9 cellular contexts compared by ENCODE assay signal in the genomic region with DNA sequence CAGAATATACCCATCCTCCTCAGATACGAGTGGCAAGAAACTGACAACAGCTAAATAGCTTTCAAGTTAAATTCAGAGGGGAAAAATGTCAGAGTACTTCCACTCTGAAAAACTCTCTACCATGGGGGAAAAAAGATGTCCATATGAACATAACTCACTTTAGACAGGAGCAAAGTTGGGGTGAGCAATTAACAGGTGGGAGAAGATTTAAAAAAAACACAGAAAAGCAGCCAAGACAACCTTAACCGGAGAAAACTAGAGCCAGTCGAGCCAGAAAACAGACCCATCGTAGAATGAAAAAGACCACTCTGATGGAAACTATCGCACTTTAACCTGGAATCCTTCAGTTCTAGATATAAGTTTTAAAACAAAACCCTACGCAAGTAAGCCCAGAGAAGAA. TPM values are rescaled to one million over a fixed set of nuclear protein-coding genes. Genes with fewer than 3 reads are reported as not detected.
DNase-seq lines count a peak whose midpoint lies in the region; ATAC-seq and TF ChIP-seq lines count a peak whose summit lies in the region.
"Had no signal": no experiment of that assay in that cellular context is flagged by ENCODE, and none has a peak within 500 bp of the region (broad histone marks: within the 10 kb centered on the region; RNA-seq: fewer than 3 reads in every experiment).

No MANE protein-coding gene starts in this region.

- H3K27me3 Mint-ChIP-seq in activated naive CD4-positive, alpha-beta T cell treated with anti-CD3 and anti-CD28 coated beads, Interleukin-2, amount 10 ng/mL, durations not matched to agents 7 days and 5 days = no peaks in the 10 kb centered on the region

- no peak overlapping the region for H4K8ac ChIP-seq in mesenchymal stem cell (ENCODE audit: low read length)

- peak overlapping the region; percentile 88 for H3K4me3 Mint-ChIP-seq in activated naive CD4-positive, alpha-beta T cell treated with anti-CD3 and anti-CD28 coated beads, Interleukin-2, amount 10 ng/mL, durations not matched to agents 7 days and 5 days

- H2BK120ac ChIP-seq in mesenchymal stem cell (ENCODE audit: low read depth, low read length) = no peak overlapping the region

- H3K4me3 ChIP-seq in body of pancreas (peak overlapping the region; percentile 55 to 68), mesenchymal stem cell (ENCODE audit: insufficient read depth in 1 of 2, low read depth in 1 of 2, low read length in 2 of 2) (peak overlapping the region; percentile 88 to 90), upper lobe of right lung (peak overlapping the region; percentile 75)

- no peak overlapping the region for H2AK5ac ChIP-seq in mesenchymal stem cell (ENCODE audit: low read length, severe bottlenecking)

- H3K23ac ChIP-seq in mesenchymal stem cell (ENCODE audit: low read length in 2 of 2) = no peak overlapping the region

- H2AFZ ChIP-seq in mesenchymal stem cell (ENCODE audit: low read depth, low read length) = no peak overlapping the region

- no peak overlapping the region for H2BK15ac ChIP-seq in mesenchymal stem cell (ENCODE audit: low read depth, poor library complexity, severe bottlenecking)

- peak overlapping the region; percentile 93 for H3K27ac Mint-ChIP-seq in activated naive CD4-positive, alpha-beta T cell treated with anti-CD3 and anti-CD28 coated beads, Interleukin-2, amount 10 ng/mL, durations not matched to agents 7 days and 5 days

- H3K36me3 ChIP-seq in body of pancreas (replicated peaks in 1 of 2; ENCODE audit: insufficient read depth in 1 of 2, low read depth in 2 of 2) (peaks cover 0 to 7% of the 10 kb centered on the region in 2 donors), mesenchymal stem cell (ENCODE audit: control insufficient read depth in 1 of 2, insufficient read depth in 2 of 2, low read depth in 1 of 2, low read length in 2 of 2) (peaks cover 9 to 42% of the 10 kb centered on the region in 2 experiments), upper lobe of right lung (peaks cover 45% of the 10 kb centered on the region)

- CTCF ChIA-PET in activated naive CD4-positive, alpha-beta T cell treated with anti-CD3 and anti-CD28 coated beads, Interleukin-2, amount 10 ng/mL, durations not matched to agents 7 days and 5 days (lab: Charles Lee) = no interaction called here

- H3K4me1 Mint-ChIP-seq in activated naive CD4-positive, alpha-beta T cell treated with anti-CD3 and anti-CD28 coated beads, Interleukin-2, amount 10 ng/mL, durations not matched to agents 7 days and 5 days = peaks cover 30% of the 10 kb centered on the region

- peak overlapping the region; percentile 93 for H3K9ac ChIP-seq in mesenchymal stem cell (ENCODE audit: low read length)

- no peak overlapping the region for H3K14ac ChIP-seq in mesenchymal stem cell (ENCODE audit: low read length in 2 of 2)

- H2BK12ac ChIP-seq in mesenchymal stem cell (ENCODE audit: low read length in 2 of 2) = no peak overlapping the region

- WGBS in body of pancreas, 2 donors = 3 to 4% methylated on average over 6 of the region's 6 CpGs
- WGBS in mesenchymal stem cell = 10% methylated on average over 6 of the region's 6 CpGs

- TF ChIP-seq POLR2A in body of pancreas (IDR thresholded peaks at IDR 0.05) = no peak

- H2BK5ac ChIP-seq in mesenchymal stem cell (ENCODE audit: low read depth, low read length, poor library complexity, severe bottlenecking) = no peak overlapping the region

- H3K9me3 Mint-ChIP-seq in activated naive CD4-positive, alpha-beta T cell treated with anti-CD3 and anti-CD28 coated beads, Interleukin-2, amount 10 ng/mL, durations not matched to agents 7 days and 5 days = no peaks in the 10 kb centered on the region

- H3K27ac ChIP-seq in body of pancreas (peak overlapping the region in 3 of 4 donors; percentile 76 to 91 (median 87)), mesenchymal stem cell (ENCODE audit: low read length, poor library complexity, severe bottlenecking) (peak overlapping the region; percentile 38), upper lobe of right lung (peak overlapping the region; percentile 85)

- H3K9me3 ChIP-seq in body of pancreas = no peaks in the 10 kb centered on the region
- no peaks in the 10 kb centered on the region for H3K9me3 ChIP-seq in mesenchymal stem cell (ENCODE audit: control insufficient read depth, low read length)
- no peaks in the 10 kb centered on the region for H3K9me3 ChIP-seq in upper lobe of right lung

- TF ChIP-seq CTCF in body of pancreas (IDR thresholded peaks at IDR 0.05) (no peak), upper lobe of right lung (IDR thresholded peaks at IDR 0.05) (no peak)

- H3K18ac ChIP-seq in mesenchymal stem cell (ENCODE audit: low read depth in 1 of 2, low read length in 2 of 2) = no peak overlapping the region

- peak overlapping the region; percentile 80 for H3K4me2 ChIP-seq in mesenchymal stem cell (ENCODE audit: low read length, poor library complexity, severe bottlenecking)

- H3K79me1 ChIP-seq in mesenchymal stem cell (replicated peaks; ENCODE audit: low read length, poor library complexity, severe bottlenecking) = peaks cover 6% of the 10 kb centered on the region

- H3K27me3 ChIP-seq in body of pancreas = no peaks in the 10 kb centered on the region
- H3K27me3 ChIP-seq in mesenchymal stem cell (ENCODE audit: control insufficient read depth in 1 of 2, insufficient read depth in 1 of 2, low read length in 2 of 2) = no peaks in the 10 kb centered on the region
- no peaks in the 10 kb centered on the region for H3K27me3 ChIP-seq in upper lobe of right lung

- no peak overlapping the region for H4K91ac ChIP-seq in mesenchymal stem cell (ENCODE audit: low read length)

- ATAC-seq in body of pancreas (no peak), upper lobe of right lung (no peak), GM21526 (IDR thresholded peaks at IDR 0.05; ENCODE audit: low FRiP score, unreplicated experiment) (no peak), HG02938 (IDR thresholded peaks at IDR 0.05; ENCODE audit: unreplicated experiment) (no peak), HG02763 (IDR thresholded peaks at IDR 0.05; ENCODE audit: unreplicated experiment) (no peak)

- peaks cover 22% of the 10 kb centered on the region for H3K4me1 ChIP-seq in body of pancreas
- no peaks in the 10 kb centered on the region for H3K4me1 ChIP-seq in mesenchymal stem cell (ENCODE audit: control insufficient read depth, insufficient read depth, low read depth, low read length)
- peaks cover 14% of the 10 kb centered on the region for H3K4me1 ChIP-seq in upper lobe of right lung

- H3K4ac ChIP-seq in mesenchymal stem cell (ENCODE audit: low read depth in 1 of 2, low read length in 2 of 2) = no peak overlapping the region

- peaks cover 34% of the 10 kb centered on the region for H3K36me3 Mint-ChIP-seq in activated naive CD4-positive, alpha-beta T cell treated with anti-CD3 and anti-CD28 coated beads, Interleukin-2, amount 10 ng/mL, durations not matched to agents 7 days and 5 days

- intact Hi-C loops in body of pancreas (cut with DNase I) = no loop called here
- intact Hi-C loops in upper lobe of right lung (cut with DNase I) = no loop called here

- no peak for DNase-seq in activated naive CD4-positive, alpha-beta T cell treated with anti-CD3 and anti-CD28 coated beads, Interleukin-2, amount 10 ng/mL, durations not matched to agents 7 days and 5 days
- DNase-seq in activated naive CD4-positive, alpha-beta T cell (lab: John Stamatoyannopoulos, UW) = no peak
- no peak for DNase-seq in body of pancreas
- no peak for DNase-seq in mesenchymal stem cell
- no peak for DNase-seq in upper lobe of right lung
- DNase-seq: NCI-H1105 had no signal

RNA-seq across cellular contexts. Expression of gene TERF2, which starts 0.8 kb away (rescaled TPM):
- total RNA-seq in body of pancreas (10 to 100 TPM; 11.4 to 27.7 TPM), upper lobe of right lung (33.0 TPM)
- polyA plus RNA-seq in mesenchymal stem cell (2013, experiment 1 of 2) = 27.2 TPM
- polyA plus RNA-seq in mesenchymal stem cell (2013, experiment 2 of 2) = 28.4 TPM

RNA-seq across cellular contexts. Expression of gene TMED6, which starts 33.4 kb away (rescaled TPM):
- 10 to 100 TPM; 23.1 to 62.8 TPM for total RNA-seq in body of pancreas
- polyA plus RNA-seq in mesenchymal stem cell (2013, experiment 1 of 2) = 0.10 TPM
- polyA plus RNA-seq in mesenchymal stem cell (2013, experiment 2 of 2) = not detected
- 0.69 TPM for total RNA-seq in upper lobe of right lung

RNA-seq across cellular contexts. Expression of gene CYB5B, which starts 39.4 kb away (rescaled TPM):
- 10 to 100 TPM in 1 of 2 donors, 1 to 10 TPM in 1; 8.2 to 20.0 TPM for total RNA-seq in body of pancreas
- polyA plus RNA-seq in mesenchymal stem cell (2013, experiment 1 of 2) = 379 TPM
- polyA plus RNA-seq in mesenchymal stem cell (2013, experiment 2 of 2) = 384 TPM
- total RNA-seq in upper lobe of right lung = 88.4 TPM

RNA-seq across cellular contexts. Expression of gene NIP7, which starts 45.4 kb away (rescaled TPM):
- total RNA-seq in body of pancreas = 1 to 10 TPM; 3.3 to 8.8 TPM
- 23.7 TPM for polyA plus RNA-seq in mesenchymal stem cell (2013, experiment 1 of 2)
- 23.7 TPM for polyA plus RNA-seq in mesenchymal stem cell (2013, experiment 2 of 2)
- 20.8 TPM for total RNA-seq in upper lobe of right lung

RNA-seq across cellular contexts. Expression of gene COG8, which starts 45.6 kb away (rescaled TPM):
- total RNA-seq in body of pancreas (10 to 100 TPM; 39.4 to 46.8 TPM), upper lobe of right lung (32.3 TPM)
- 20.3 TPM for polyA plus RNA-seq in mesenchymal stem cell (2013, experiment 1 of 2)
- 20.9 TPM for polyA plus RNA-seq in mesenchymal stem cell (2013, experiment 2 of 2)

Comparison
In these comparisons a context has a peak if more than half of its experiments do, and no peak if none do; other contexts are left out.
1. RNA of gene TMED6, which starts 33.4 kb away (total RNA-seq): 23.1 to 62.8 TPM in body of pancreas; 0.69 TPM in upper lobe of right lung (single experiment); every median in the first group is over 10 times any median in the second.
2. Peak in every context shown above with its lines, with median percentiles within 50 percentile points of each other: H3K27ac ChIP-seq and H3K4me3 ChIP-seq.